ENCODE assay signal across 8 cellular contexts in the genomic region with DNA sequence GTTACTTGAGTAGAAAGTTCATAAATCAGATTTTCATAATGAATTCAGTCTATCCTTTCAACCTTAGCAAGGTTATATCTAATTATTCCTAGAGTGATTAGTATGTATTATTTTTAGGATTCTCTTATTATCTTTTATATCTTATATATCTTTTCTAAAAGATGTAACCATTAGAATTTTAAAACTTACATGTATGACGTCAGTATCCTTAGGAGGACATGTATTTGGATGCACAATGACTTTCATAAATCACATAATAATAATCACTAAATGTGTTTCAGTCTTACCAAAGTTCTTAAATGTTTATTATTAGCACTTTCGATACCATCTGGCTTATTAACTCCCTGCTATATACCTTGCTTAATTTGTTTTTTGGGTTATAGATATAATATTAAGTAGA.
"Had no signal": no experiment of that assay in that cellular context is flagged by ENCODE, and none has a peak within 500 bp of the region (broad histone marks: within the 10 kb centered on the region; RNA-seq: fewer than 3 reads in every experiment).

No MANE protein-coding gene starts in this region.

- H3K4me3 Mint-ChIP-seq: IgD-negative memory B cell had no signal

- H3K4me3 ChIP-seq: K562 had no signal

- FAIRE-seq: HTR-8/SVneo, K562 had no signal

- H3K9ac ChIP-seq: KMS-11 had no signal

- H3K27me3 Mint-ChIP-seq: IgD-negative memory B cell had no signal

- H3K27ac ChIP-seq: HL-60, KMS-11 had no signal

- H3K36me3 Mint-ChIP-seq: IgD-negative memory B cell had no signal

- H3K27ac Mint-ChIP-seq: IgD-negative memory B cell had no signal

- H3K4me1 Mint-ChIP-seq: IgD-negative memory B cell had no signal

- ATAC-seq: K562 had no signal

- DNase-seq: IMR-90, KBM-7, KG1 had no signal

- H3K4me2 ChIP-seq: KMS-11 had no signal
